ENCODE assay signal across 1 cellular context in genomic region chr1:109482796-109483638, GRCh38.
TF ChIP-seq lines count a peak whose summit lies in the region.

No MANE protein-coding gene starts in this region.

TF ChIP-seq in GM23338, 12 proteins besides CTCF, POLR2A, EP300 and RAD21 (continued from another document):
- TF ChIP-seq ZNF462 (CRISPR knock-in tag; IDR thresholded peaks at IDR 0.05) (no peak), ZNF331 (CRISPR knock-in tag; IDR thresholded peaks at IDR 0.05; ENCODE audit: low read depth) (no peak), EZH2 (IDR thresholded peaks at IDR 0.05; ENCODE audit: low read depth, unreplicated experiment) (no peak)
